Comparison of ENCODE assay signal across 8 cellular contexts in genomic region chr2:86298411-86299390, GRCh38. TPM values are rescaled to one million over a fixed set of nuclear protein-coding genes. Genes with fewer than 3 reads are reported as not detected.
A peak's percentile ranks its signal among the peaks of the same experiment; 100 is the strongest.
DNase-seq lines count a peak whose midpoint lies in the region; ATAC-seq and TF ChIP-seq lines count a peak whose summit lies in the region.

No MANE protein-coding gene starts in this region.

- no peaks in the 10 kb centered on the region for H3F3A ChIP-seq in Loucy (ENCODE audit: low read depth)

- H3K9ac ChIP-seq in Loucy (ENCODE audit: low read depth, low read length, poor library complexity, severe bottlenecking), result no peak overlapping the region

- H3K4me1 ChIP-seq in Loucy (ENCODE audit: insufficient read depth, low read length, poor library complexity, severe bottlenecking) (no peaks in the 10 kb centered on the region), lung (ENCODE audit: control insufficient read depth in 2 of 2, insufficient read depth in 2 of 2, low read length in 2 of 2) (peaks cover 10 to 15% of the 10 kb centered on the region in 2 donors)

- 0 out of 2 replicates have a peak, but pooled peaks have one; percentile 12 for TF ChIP-seq CTCF in 22Rv1 (IDR thresholded peaks at IDR 0.05)
- TF ChIP-seq CTCF in Loucy (conservative IDR thresholded peaks at IDR 0.05; ENCODE audit: low read length), result 0 out of 2 replicates have a peak, but pooled peaks have one; percentile 11
- peak; percentile 25 for TF ChIP-seq CTCF in epithelial cell of esophagus (IDR thresholded peaks at IDR 0.05; ENCODE audit: insufficient read depth, low read depth, low read length, missing control alignments)
- TF ChIP-seq CTCF in lung (IDR thresholded peaks at IDR 0.05; ENCODE audit: control extremely low read depth, extremely low read depth), result peak; percentile 11

- H3K27ac ChIP-seq in 22Rv1 (no peak overlapping the region), lung (ENCODE audit: low read depth in 1 of 2, low read length in 1 of 2) (no peak overlapping the region)

- DNase-seq in epithelial cell of esophagus (ENCODE audit: low read depth), result no peak
- DNase-seq in lung (ENCODE audit: low spot score), result no peak
- DNase-seq in NCI-H1930 (lab: John Stamatoyannopoulos, UW), result no peak
- DNase-seq in SIG-M5 treated with dmso at 0.1 percent for 504 hours (lab: John Stamatoyannopoulos, UW; ENCODE audit: unreplicated experiment), result no peak

- H3K4me3 ChIP-seq in Loucy (ENCODE audit: low read length, poor library complexity, severe bottlenecking) (no peak overlapping the region), epithelial cell of esophagus (ENCODE audit: low read length) (no peak overlapping the region), lung (no peak overlapping the region)

- H3K27me3 ChIP-seq in Loucy (ENCODE audit: insufficient read depth, low read length, poor library complexity, severe bottlenecking), result no peaks in the 10 kb centered on the region
- no peaks in the 10 kb centered on the region for H3K27me3 ChIP-seq in lung (ENCODE audit: control insufficient read depth, insufficient read depth)

- H3K9me3 ChIP-seq in Loucy (ENCODE audit: insufficient read depth, low read depth, low read length) (no peaks in the 10 kb centered on the region), lung (ENCODE audit: control insufficient read depth in 2 of 2, insufficient read depth in 1 of 2, low read length in 1 of 2) (no peaks in the 10 kb centered on the region)

- no peaks in the 10 kb centered on the region for H4K20me1 ChIP-seq in Loucy (ENCODE audit: insufficient read depth, low read length, poor library complexity, severe bottlenecking)

- ATAC-seq in lung (ENCODE audit: insufficient read depth, low FRiP score) (no peak), HG03571 (IDR thresholded peaks at IDR 0.05; ENCODE audit: unreplicated experiment) (no peak), GM21528 (IDR thresholded peaks at IDR 0.05; ENCODE audit: low FRiP score, unreplicated experiment) (no peak)

- H3K36me3 ChIP-seq in Loucy (ENCODE audit: insufficient read depth, low read length) (no peaks in the 10 kb centered on the region), lung (ENCODE audit: control insufficient read depth in 2 of 2, insufficient read depth in 2 of 2, low read length in 2 of 2) (no peaks in the 10 kb centered on the region)

- WGBS in lung, 2 donors, result 51 to 66% methylated on average over 11 of the region's 11 CpGs

- H2AFZ ChIP-seq in Loucy (ENCODE audit: low read length), result no peak overlapping the region

- H3K79me2 ChIP-seq in Loucy (ENCODE audit: insufficient read depth, low read length), result no peaks in the 10 kb centered on the region

- no peaks in the 10 kb centered on the region for H3K9me2 ChIP-seq in Loucy (replicated peaks; ENCODE audit: low read depth, low read length)

- no peak overlapping the region for H3K4me2 ChIP-seq in Loucy (ENCODE audit: low read depth, low read length, poor library complexity, severe bottlenecking)

RNA-seq across cellular contexts. Expression of gene REEP1, which starts 38.7 kb away (rescaled TPM):
- 10 to 100 TPM in 1 of 2 donors, 1 to 10 TPM in 1; 7.7 to 19.7 TPM for total RNA-seq in lung
- 1 to 10 TPM; 2.4 to 3.1 TPM for polyA plus RNA-seq in lung
